Comparison of ENCODE assay signal across 23 cellular contexts in genomic region chr2:218014706-218015685, GRCh38. TPM values are rescaled to one million over a fixed set of nuclear protein-coding genes. Genes with fewer than 3 reads are reported as not detected.
"Had no signal": no experiment of that assay in that cellular context is flagged by ENCODE, and none has a peak within 500 bp of the region (broad histone marks: within the 10 kb centered on the region; RNA-seq: fewer than 3 reads in every experiment).

No MANE protein-coding gene starts in this region.

- H3K4me3 Mint-ChIP-seq: activated CD4-positive, alpha-beta T cell treated with anti-CD3 and anti-CD28 coated beads, Interleukin-2, amount 10 ng/mL, durations not matched to agents 24 days and 14 days; activated CD8-positive, alpha-beta T cell treated with anti-CD3 and anti-CD28 coated beads for 36 hours; central memory CD8-positive, alpha-beta T cell; immature natural killer cell; memory B cell; natural killer cell; stimulated activated effector memory CD8-positive, alpha-beta T cell treated with anti-CD3 and anti-CD28 coated beads, Interleukin-12 subunit alpha, Interleukin-12 subunit beta, amount 100 ng/mL, for 72 hours had no signal

- H3K27ac ChIP-seq: esophagus squamous epithelium, prostate gland, skin epidermis, stomach, upper lobe of left lung had no signal

- H3K27me3 ChIP-seq: right atrium auricular region had no signal

- H3K36me3 Mint-ChIP-seq: immature natural killer cell; memory B cell; natural killer cell; stimulated activated effector memory CD8-positive, alpha-beta T cell treated with anti-CD3 and anti-CD28 coated beads, Interleukin-12 subunit alpha, Interleukin-12 subunit beta, amount 100 ng/mL, for 72 hours had no signal

- H3K27ac Mint-ChIP-seq: activated CD4-positive, alpha-beta T cell treated with anti-CD3 and anti-CD28 coated beads, Interleukin-2, amount 10 ng/mL, durations not matched to agents 24 days and 14 days; activated CD8-positive, alpha-beta T cell treated with anti-CD3 and anti-CD28 coated beads for 36 hours; activated T-helper 2 cell treated with anti-CD3 and anti-CD28 coated beads, Interferon-gamma antibody, Interleukin-2, Interleukin-4, amounts not matched to agents 10 μg/mL and 5 μg/mL and 100 μg/mL, durations not matched to agents 14 hours and 24 hours and 36 hours; immature natural killer cell; memory B cell; natural killer cell; stimulated activated effector memory CD8-positive, alpha-beta T cell treated with anti-CD3 and anti-CD28 coated beads, Interleukin-12 subunit alpha, Interleukin-12 subunit beta, amount 100 ng/mL, for 72 hours had no signal

- DNase-seq: activated CD4-positive, alpha-beta T cell treated with anti-CD3 and anti-CD28 coated beads, Interleukin-2, amount 10 ng/mL, durations not matched to agents 24 days and 14 days; activated CD8-positive, alpha-beta T cell treated with anti-CD3 and anti-CD28 coated beads for 36 hours; activated naive CD4-positive, alpha-beta T cell treated with Interleukin-2 at 50 U/mL for 16 hours; activated T-cell treated with anti-CD3 and anti-CD28 coated beads, Interleukin-2, amount 50 U/mL, for 1 hour; cortex of kidney; effector CD8-positive, alpha-beta T cell; esophagus squamous epithelium; immature natural killer cell; natural killer cell; stimulated activated CD4-positive, alpha-beta T cell treated with anti-CD3 and anti-CD28 coated beads, Interleukin-4, amount 100 ng/mL, for 24 hours; stomach; T-helper 1 cell; T1000; upper lobe of left lung had no signal

- H3K9me3 ChIP-seq: esophagus squamous epithelium, prostate gland, right atrium auricular region, stomach, upper lobe of left lung had no signal

- ATAC-seq: activated CD8-positive, alpha-beta T cell treated with anti-CD3 and anti-CD28 coated beads for 36 hours; natural killer cell; stimulated activated effector memory CD8-positive, alpha-beta T cell treated with anti-CD3 and anti-CD28 coated beads, Interleukin-12 subunit alpha, Interleukin-12 subunit beta, amount 100 ng/mL, for 72 hours had no signal

- H3K4me3 ChIP-seq: esophagus squamous epithelium, prostate gland, right atrium auricular region, skin epidermis, stomach, upper lobe of left lung had no signal

- H3K36me3 ChIP-seq: esophagus squamous epithelium, prostate gland, right atrium auricular region, stomach, upper lobe of left lung had no signal

- H3K9me3 Mint-ChIP-seq: activated CD4-positive, alpha-beta T cell treated with anti-CD3 and anti-CD28 coated beads, Interleukin-2, amount 10 ng/mL, durations not matched to agents 24 days and 14 days; activated CD8-positive, alpha-beta T cell treated with anti-CD3 and anti-CD28 coated beads for 36 hours; activated T-helper 2 cell treated with anti-CD3 and anti-CD28 coated beads, Interferon-gamma antibody, Interleukin-2, Interleukin-4, amounts not matched to agents 10 μg/mL and 5 μg/mL and 100 μg/mL, durations not matched to agents 14 hours and 24 hours and 36 hours; central memory CD8-positive, alpha-beta T cell; immature natural killer cell; memory B cell; natural killer cell; stimulated activated effector memory CD8-positive, alpha-beta T cell treated with anti-CD3 and anti-CD28 coated beads, Interleukin-12 subunit alpha, Interleukin-12 subunit beta, amount 100 ng/mL, for 72 hours had no signal

RNA-seq across cellular contexts. Expression of gene RUFY4, which starts 54.1 kb away (rescaled TPM):
- total RNA-seq: esophagus squamous epithelium, osteocyte, stomach, temporal lobe had no signal
